In the genomic region with DNA sequence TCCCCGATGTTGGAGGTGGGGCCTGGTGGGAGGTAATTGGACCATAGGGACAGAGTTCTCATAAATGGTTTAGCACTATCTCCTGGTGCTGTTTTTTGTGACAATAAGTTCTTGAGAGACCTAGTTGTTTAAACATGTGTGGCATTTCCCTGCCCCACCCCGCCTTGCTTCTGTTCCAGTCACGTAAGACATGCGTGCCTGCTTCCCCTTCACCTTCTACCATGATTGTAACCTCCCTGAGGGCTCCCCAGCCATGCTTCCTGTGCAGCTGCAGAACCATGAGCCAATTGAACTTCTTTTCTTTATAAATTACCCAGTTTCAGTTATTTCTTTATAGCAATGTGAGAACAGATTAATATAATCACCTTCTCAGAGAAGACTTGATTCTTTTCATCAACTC, we compare ENCODE assay signal across 1 cellular context.
TF ChIP-seq lines count a peak whose summit lies in the region.

No MANE protein-coding gene starts in this region.

TF ChIP-seq in HepG2, 621 proteins besides CTCF, POLR2A, EP300 and RAD21 (continued from another document):
- TF ChIP-seq ZBTB40 (IDR thresholded peaks at IDR 0.05) (no peak), ZBTB40 (CRISPR knock-in tag; IDR thresholded peaks at IDR 0.05) (no peak), ZNF34 (CRISPR knock-in tag; IDR thresholded peaks at IDR 0.05; ENCODE audit: borderline replicate concordance) (no peak), ZNF839 (CRISPR knock-in tag; IDR thresholded peaks at IDR 0.05; ENCODE audit: borderline replicate concordance) (no peak), KDM6A (CRISPR knock-in tag; IDR thresholded peaks at IDR 0.05; ENCODE audit: low read depth) (no peak), ZNF747 (CRISPR knock-in tag; IDR thresholded peaks at IDR 0.05; ENCODE audit: borderline replicate concordance) (no peak), ZNF235 (CRISPR knock-in tag; IDR thresholded peaks at IDR 0.05; ENCODE audit: borderline replicate concordance) (no peak), ZBTB1 (CRISPR knock-in tag; IDR thresholded peaks at IDR 0.05; ENCODE audit: borderline replicate concordance) (no peak), ZNF883 (CRISPR knock-in tag; IDR thresholded peaks at IDR 0.05; ENCODE audit: not compliant biosample characterization) (no peak), ZBTB39 (CRISPR knock-in tag; IDR thresholded peaks at IDR 0.05) (no peak), SKI (IDR thresholded peaks at IDR 0.05; ENCODE audit: partially characterized antibody) (no peak), SMYD3 (CRISPR knock-in tag; IDR thresholded peaks at IDR 0.05) (no peak)
- TF ChIP-seq, protein P1, sequence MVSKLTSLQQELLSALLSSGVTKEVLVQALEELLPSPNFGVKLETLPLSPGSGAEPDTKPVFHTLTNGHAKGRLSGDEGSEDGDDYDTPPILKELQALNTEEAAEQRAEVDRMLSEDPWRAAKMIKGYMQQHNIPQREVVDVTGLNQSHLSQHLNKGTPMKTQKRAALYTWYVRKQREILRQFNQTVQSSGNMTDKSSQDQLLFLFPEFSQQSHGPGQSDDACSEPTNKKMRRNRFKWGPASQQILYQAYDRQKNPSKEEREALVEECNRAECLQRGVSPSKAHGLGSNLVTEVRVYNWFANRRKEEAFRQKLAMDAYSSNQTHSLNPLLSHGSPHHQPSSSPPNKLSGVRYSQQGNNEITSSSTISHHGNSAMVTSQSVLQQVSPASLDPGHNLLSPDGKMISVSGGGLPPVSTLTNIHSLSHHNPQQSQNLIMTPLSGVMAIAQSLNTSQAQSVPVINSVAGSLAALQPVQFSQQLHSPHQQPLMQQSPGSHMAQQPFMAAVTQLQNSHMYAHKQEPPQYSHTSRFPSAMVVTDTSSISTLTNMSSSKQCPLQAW (CRISPR knock-in tag; IDR thresholded peaks at IDR 0.05), result no peak
